In genomic region chr11:10328314-10329090, GRCh38 we compare ENCODE assay signal across 14 cellular contexts. TPM values are rescaled to one million over a fixed set of nuclear protein-coding genes. Genes with fewer than 3 reads are reported as not detected.
DNase-seq lines count a peak whose midpoint lies in the region; ATAC-seq, FAIRE-seq and TF ChIP-seq lines count a peak whose summit lies in the region.
"Had no signal": no experiment of that assay in that cellular context is flagged by ENCODE, and none has a peak within 500 bp of the region (broad histone marks: within the 10 kb centered on the region; RNA-seq: fewer than 3 reads in every experiment).

No MANE protein-coding gene starts in this region.

- peaks cover 3% of the 10 kb centered on the region for H3K4me1 Mint-ChIP-seq in stimulated activated memory B cell treated with anti-CD40 and anti-IgM and Interleukin-4, amounts not matched to agents 10 μg/mL and 1 μg/mL and 100 μg/mL, for 72 hours
- H3K4me1 Mint-ChIP-seq: naive thymus-derived CD8-positive, alpha-beta T cell had no signal

- no peak for ATAC-seq in HepG2
- ATAC-seq in stimulated activated memory B cell treated with anti-CD40 and anti-IgM and Interleukin-4, amounts not matched to agents 10 μg/mL and 1 μg/mL and 100 μg/mL, for 72 hours, result no peak
- ATAC-seq in HG03442 (IDR thresholded peaks at IDR 0.05; ENCODE audit: unreplicated experiment), result no peak
- ATAC-seq: effector memory CD8-positive, alpha-beta T cell; naive thymus-derived CD8-positive, alpha-beta T cell had no signal

- no peaks in the 10 kb centered on the region for H3K36me3 Mint-ChIP-seq in stimulated activated memory B cell treated with anti-CD40 and anti-IgM and Interleukin-4, amounts not matched to agents 10 μg/mL and 1 μg/mL and 100 μg/mL, for 72 hours
- H3K36me3 Mint-ChIP-seq: naive thymus-derived CD8-positive, alpha-beta T cell had no signal

- no peak overlapping the region for H3K9ac ChIP-seq in HepG2 (ENCODE audit: insufficient read depth, low read depth, low read length)

- POLR2A ChIA-PET in HepG2 (lab: Yijun Ruan, JAX), result interaction anchor here (1.7 to 6.7 kb wide), 3 partner anchors 22 to 569 kb away, joined by 3 to 118 read pairs (median 47); partner anchors contain the start of gene ADM

- H4K20me1 ChIP-seq in HepG2 (ENCODE audit: insufficient read depth, low read length), result no peaks in the 10 kb centered on the region

- no peak overlapping the region for H2AFZ ChIP-seq in HepG2 (ENCODE audit: low read length)

- in situ Hi-C loops in brain microvascular endothelial cell (cut with HindIII; ENCODE audit: low pct_ligation_motif_present, low sequenced_read_pairs) (no loop called here), HepG2 (cut with HindIII; ENCODE audit: extremely low pct_ligation_motif_present, low pct_unique_long_range_greater_than_20kb) (loop anchor here (10.0 kb wide), 2 partner anchors 474 to 564 kb away; no protein-coding TSS in a partner anchor), transverse colon (cut with MboI; ENCODE audit: low pct_ligation_motif_present in 1 of 4, low pct_unique_long_range_greater_than_20kb in 1 of 4, low sequenced_read_pairs in 3 of 4) (loop anchor here in 1 of 4 donors (10.0 kb wide), 1 partner anchor 574 kb away; no protein-coding TSS in a partner anchor)

- CTCF ChIA-PET in HepG2 (lab: Yijun Ruan, JAX; ENCODE audit: low intra/inter-chr PET ratio, low total read pairs), result no interaction called here

- H3K9me3 ChIP-seq in HepG2 (ENCODE audit: low read length), result no peaks in the 10 kb centered on the region
- H3K9me3 ChIP-seq in transverse colon, result no peaks in the 10 kb centered on the region

- WGBS in HepG2 (ENCODE audit: low lambda C conversion rate), result 91% methylated on average over 3 of the region's 3 CpGs
- WGBS in transverse colon (ENCODE audit: low coverage in 1 of 2), 2 donors, result 39 to 54% methylated on average over 2 to 3 of the region's 3 CpGs

- FAIRE-seq in HepG2 (lab: Jason Lieb, UNC), result no peak

- peaks cover 45% of the 10 kb centered on the region for H3K27me3 Mint-ChIP-seq in stimulated activated memory B cell treated with anti-CD40 and anti-IgM and Interleukin-4, amounts not matched to agents 10 μg/mL and 1 μg/mL and 100 μg/mL, for 72 hours

- no peaks in the 10 kb centered on the region for H3K36me3 ChIP-seq in brain microvascular endothelial cell (replicated peaks)
- H3K36me3 ChIP-seq in HepG2 (replicated peaks in 1 of 2; ENCODE audit: control insufficient read depth in 1 of 2, insufficient read depth in 2 of 2, low read length in 2 of 2), result no peaks in the 10 kb centered on the region
- H3K36me3 ChIP-seq in transverse colon, result no peaks in the 10 kb centered on the region

- no peak overlapping the region for H3K4me2 ChIP-seq in HepG2 (ENCODE audit: low read depth, low read length)

- H3K27ac Mint-ChIP-seq in stimulated activated memory B cell treated with anti-CD40 and anti-IgM and Interleukin-4, amounts not matched to agents 10 μg/mL and 1 μg/mL and 100 μg/mL, for 72 hours, result no peak overlapping the region
- H3K27ac Mint-ChIP-seq: effector memory CD8-positive, alpha-beta T cell; naive thymus-derived CD8-positive, alpha-beta T cell had no signal

- no TSS peak for BruUV-seq in HepG2 (replicated peaks; lab: Mats Ljungman, UMichigan)

- H3K27me3 ChIP-seq in brain microvascular endothelial cell (replicated peaks) (no peaks in the 10 kb centered on the region), HepG2 (ENCODE audit: control insufficient read depth in 1 of 2, insufficient read depth in 2 of 2, low read length in 2 of 2) (no peaks in the 10 kb centered on the region), transverse colon (no peaks in the 10 kb centered on the region)

- H3K4me1 ChIP-seq in HepG2 (ENCODE audit: insufficient read depth, low read length), result peaks cover 59% of the 10 kb centered on the region
- peaks cover 5 to 47% (median 30%) of the 10 kb centered on the region in 4 donors for H3K4me1 ChIP-seq in transverse colon

- intact Hi-C loops in HepG2 (cut with micrococcal nuclease; ENCODE audit: unreplicated experiment) (no loop called here), transverse colon (cut with DNase I; ENCODE audit: low total_unique reads) (no loop called here)

- H3K79me2 ChIP-seq in HepG2 (ENCODE audit: insufficient read depth, low read length), result no peaks in the 10 kb centered on the region

- TF ChIP-seq POLR2A in HepG2 (IDR thresholded peaks at IDR 0.05; ENCODE audit: insufficient read depth in 1 of 2, low read depth in 2 of 2, low read length in 2 of 2) (no peak), transverse colon (IDR thresholded peaks at IDR 0.05) (no peak)

- DNase-seq in DMS53 (lab: John Stamatoyannopoulos, UW) (peak; percentile 37), DMS53 treated with DMSO at 0.1 percent for 48 hours (lab: John Stamatoyannopoulos, UW; ENCODE audit: unreplicated experiment) (no peak), brain microvascular endothelial cell (peak; percentile 32), HepG2 (ENCODE audit: low spot score) (no peak), transverse colon (no peak), caudate nucleus (lab: John Stamatoyannopoulos, UW) (no peak)
- DNase-seq: activated T-cell treated with anti-CD3 and anti-CD28 coated beads for 4 hours; effector memory CD8-positive, alpha-beta T cell; MM.1S; naive thymus-derived CD8-positive, alpha-beta T cell; SIG-M5 had no signal

- no peak for TF ChIP-seq RAD21 in HepG2 (CRISPR knock-in tag; IDR thresholded peaks at IDR 0.05)

- TF ChIP-seq EP300 in HepG2 (IDR thresholded peaks at IDR 0.05; ENCODE audit: low read depth in 2 of 2, low read length in 2 of 2) (no peak), HepG2 (CRISPR knock-in tag; IDR thresholded peaks at IDR 0.05; ENCODE audit: borderline replicate concordance) (no peak), transverse colon (IDR thresholded peaks at IDR 0.05; ENCODE audit: low read depth) (no peak)

- H3K4me3 ChIP-seq in brain microvascular endothelial cell (ENCODE audit: low read depth, low read length) (no peak overlapping the region), HepG2 (replicated peaks in 1 of 3; ENCODE audit: insufficient read depth in 1 of 3, low read depth in 2 of 3, low read length in 3 of 3) (no peak overlapping the region), transverse colon (no peak overlapping the region)

- no peak overlapping the region for H3K4me3 Mint-ChIP-seq in stimulated activated memory B cell treated with anti-CD40 and anti-IgM and Interleukin-4, amounts not matched to agents 10 μg/mL and 1 μg/mL and 100 μg/mL, for 72 hours
- H3K4me3 Mint-ChIP-seq: effector memory CD8-positive, alpha-beta T cell; naive thymus-derived CD8-positive, alpha-beta T cell had no signal

- peak overlapping the region; percentile 57 for H3K27ac ChIP-seq in brain microvascular endothelial cell
- peak overlapping the region; percentile 90 for H3K27ac ChIP-seq in HepG2 (ENCODE audit: extremely low read length, insufficient read depth, low read length)
- peak overlapping the region; percentile 69 to 81 (median 74) for H3K27ac ChIP-seq in transverse colon
- no peak overlapping the region for H3K27ac ChIP-seq in caudate nucleus (ENCODE audit: low read depth, low read length)
- H3K27ac ChIP-seq: 22Rv1 had no signal

- TF ChIP-seq CTCF in brain microvascular endothelial cell (IDR thresholded peaks at IDR 0.05; ENCODE audit: low read depth, low read length, missing control alignments) (no peak), HepG2 (CRISPR knock-in tag; IDR thresholded peaks at IDR 0.05) (no peak), transverse colon (IDR thresholded peaks at IDR 0.05) (no peak)

- peaks cover 2% of the 10 kb centered on the region for H3K9me3 Mint-ChIP-seq in stimulated activated memory B cell treated with anti-CD40 and anti-IgM and Interleukin-4, amounts not matched to agents 10 μg/mL and 1 μg/mL and 100 μg/mL, for 72 hours
- H3K9me3 Mint-ChIP-seq: effector memory CD8-positive, alpha-beta T cell; naive thymus-derived CD8-positive, alpha-beta T cell had no signal

RNA-seq across cellular contexts. Expression of gene ADM, which starts 23.6 kb away (rescaled TPM):
- 4.3 and 10.7 TPM in 2 replicates for total RNA-seq in HepG2 (2016; rRNA removed; fragmentation: Illumina TruSeq; extraction: Trizol)
- total RNA-seq in HepG2 (2016; cell fraction: cytosol; rRNA removed; fragmentation: Illumina TruSeq; extraction: Trizol; ENCODE audit: low read depth), result 3.1 and 3.7 TPM in 2 replicates
- total RNA-seq in HepG2 (2016; cell fraction: insoluble cytoplasmic fraction; rRNA removed; fragmentation: Illumina TruSeq; extraction: Trizol), result 3.1 and 10.5 TPM in 2 replicates
- total RNA-seq in HepG2 (2016; cell fraction: membrane; rRNA removed; fragmentation: Illumina TruSeq; extraction: Trizol), result 4.4 and 5.7 TPM in 2 replicates
- total RNA-seq in HepG2 (2016; cell fraction: nucleus; rRNA removed; fragmentation: Illumina TruSeq; extraction: Trizol), result 9.8 and 17.4 TPM in 2 replicates
- polyA plus RNA-seq in HepG2 (2011; rRNA removed), result 26.1 and 35.5 TPM in 2 replicates
- 35.7 and 40.9 TPM in 2 replicates for polyA plus RNA-seq in HepG2 (2011; cell fraction: cytosol; rRNA removed)
- polyA plus RNA-seq in HepG2 (2011; cell fraction: nucleus; rRNA removed), result 35.9 and 47.6 TPM in 2 replicates
- polyA plus RNA-seq in HepG2 (2012), result 18.1 and 31.9 TPM in 2 replicates
- polyA plus RNA-seq in HepG2 (2016; cell fraction: cytosol; fragmentation: Illumina TruSeq; extraction: Trizol; ENCODE audit: low read depth), result 1.5 and 1.7 TPM in 2 replicates
- polyA plus RNA-seq in HepG2 (2016; cell fraction: insoluble cytoplasmic fraction; fragmentation: Illumina TruSeq; extraction: Trizol; ENCODE audit: low read depth), result 2.6 and 3.2 TPM in 2 replicates
- 1.6 and 2.2 TPM in 2 replicates for polyA plus RNA-seq in HepG2 (2016; cell fraction: membrane; fragmentation: Illumina TruSeq; extraction: Trizol; ENCODE audit: low read depth)
- 25.4 and 29.5 TPM in 2 replicates for polyA plus RNA-seq in HepG2 (2016; cell fraction: nucleus; fragmentation: Illumina TruSeq; extraction: Trizol; ENCODE audit: insufficient read depth, low read depth)
- polyA minus RNA-seq in HepG2 (2011; rRNA and poly(A)+ RNA removed; ENCODE audit: low replicate concordance), result 67.2 and 67.7 TPM in 2 replicates
- 20.9 and 26.9 TPM in 2 replicates for polyA minus RNA-seq in HepG2 (2011; cell fraction: cytosol; rRNA and poly(A)+ RNA removed)
- 19.2 and 28.2 TPM in 2 replicates for polyA minus RNA-seq in HepG2 (2011; cell fraction: nucleus; rRNA and poly(A)+ RNA removed)
- 100 to 1,000 TPM in 3 of 4 donors, 10 to 100 TPM in 1; 51.9 to 235 (median 157) TPM for total RNA-seq in transverse colon

RNA-seq across cellular contexts. Expression of gene SBF2, which starts 34.5 kb away (rescaled TPM):
- total RNA-seq in HepG2 (2016; rRNA removed; fragmentation: Illumina TruSeq; extraction: Trizol), result 24.0 and 29.9 TPM in 2 replicates
- 6.3 and 6.7 TPM in 2 replicates for total RNA-seq in HepG2 (2016; cell fraction: cytosol; rRNA removed; fragmentation: Illumina TruSeq; extraction: Trizol; ENCODE audit: low read depth)
- total RNA-seq in HepG2 (2016; cell fraction: insoluble cytoplasmic fraction; rRNA removed; fragmentation: Illumina TruSeq; extraction: Trizol), result 22.0 and 29.2 TPM in 2 replicates
- 11.3 and 12.9 TPM in 2 replicates for total RNA-seq in HepG2 (2016; cell fraction: membrane; rRNA removed; fragmentation: Illumina TruSeq; extraction: Trizol)
- 26.4 and 32.0 TPM in 2 replicates for total RNA-seq in HepG2 (2016; cell fraction: nucleus; rRNA removed; fragmentation: Illumina TruSeq; extraction: Trizol)
- polyA plus RNA-seq in HepG2 (2011; rRNA removed), result 45.6 and 45.8 TPM in 2 replicates
- polyA plus RNA-seq in HepG2 (2011; cell fraction: cytosol; rRNA removed), result 30.7 and 44.4 TPM in 2 replicates
- 31.7 and 32.8 TPM in 2 replicates for polyA plus RNA-seq in HepG2 (2011; cell fraction: nucleus; rRNA removed)
- 23.2 and 27.6 TPM in 2 replicates for polyA plus RNA-seq in HepG2 (2012)
- 1.1 and 1.2 TPM in 2 replicates for polyA plus RNA-seq in HepG2 (2016; cell fraction: cytosol; fragmentation: Illumina TruSeq; extraction: Trizol; ENCODE audit: low read depth)
- 20.9 and 24.0 TPM in 2 replicates for polyA plus RNA-seq in HepG2 (2016; cell fraction: insoluble cytoplasmic fraction; fragmentation: Illumina TruSeq; extraction: Trizol; ENCODE audit: low read depth)
- polyA plus RNA-seq in HepG2 (2016; cell fraction: membrane; fragmentation: Illumina TruSeq; extraction: Trizol; ENCODE audit: low read depth), result 3.6 and 5.5 TPM in 2 replicates
- polyA plus RNA-seq in HepG2 (2016; cell fraction: nucleus; fragmentation: Illumina TruSeq; extraction: Trizol; ENCODE audit: insufficient read depth, low read depth), result 21.9 and 25.7 TPM in 2 replicates
- polyA minus RNA-seq in HepG2 (2011; rRNA and poly(A)+ RNA removed; ENCODE audit: low replicate concordance), result 61.7 and 122 TPM in 2 replicates
- polyA minus RNA-seq in HepG2 (2011; cell fraction: cytosol; rRNA and poly(A)+ RNA removed), result 38.2 and 59.0 TPM in 2 replicates
- 120 and 149 TPM in 2 replicates for polyA minus RNA-seq in HepG2 (2011; cell fraction: nucleus; rRNA and poly(A)+ RNA removed)
- total RNA-seq in transverse colon, result 10 to 100 TPM; 46.4 to 71.0 (median 54.8) TPM

Comparison
In these comparisons a context has a peak if more than half of its experiments do, and no peak if none do; other contexts are left out.
1. DNase-seq: peak in DMS53 (single experiment) and brain microvascular endothelial cell (single experiment); none in DMS53 treated with DMSO at 0.1 percent for 48 hours (single experiment), HepG2 (single experiment), transverse colon (single experiment) and caudate nucleus (0 of 61).